In genomic region chr10:23158370-23158769, GRCh38 we compare ENCODE assay signal across 1 cellular context.
TF ChIP-seq lines count a peak whose summit lies in the region.

No MANE protein-coding gene starts in this region.

TF ChIP-seq in HepG2, 621 proteins besides CTCF, POLR2A, EP300 and RAD21 (continued from another document and continues in another):
- TF ChIP-seq AKNA (CRISPR knock-in tag; IDR thresholded peaks at IDR 0.05; ENCODE audit: borderline replicate concordance) (no peak), CENPT (CRISPR knock-in tag; IDR thresholded peaks at IDR 0.05; ENCODE audit: low read depth) (no peak), ZHX1 (CRISPR knock-in tag; IDR thresholded peaks at IDR 0.05; ENCODE audit: low read depth) (no peak), ZXDC (CRISPR knock-in tag; IDR thresholded peaks at IDR 0.05) (no peak), PCBP2 (optimal IDR thresholded peaks at IDR 0.05; ENCODE audit: low read depth, low read length, poor library complexity, severe bottlenecking) (no peak), ZNF770 (CRISPR knock-in tag; IDR thresholded peaks at IDR 0.05) (no peak), KLF9 (CRISPR knock-in tag; IDR thresholded peaks at IDR 0.05; ENCODE audit: low read depth) (no peak), ZNF362 (CRISPR knock-in tag; IDR thresholded peaks at IDR 0.05; ENCODE audit: borderline replicate concordance) (no peak), MTERF4 (CRISPR knock-in tag; IDR thresholded peaks at IDR 0.05) (no peak), STAG1 (CRISPR knock-in tag; IDR thresholded peaks at IDR 0.05) (peak; percentile 87), PLRG1 (conservative IDR thresholded peaks at IDR 0.05) (no peak), ZNF326 (CRISPR knock-in tag; IDR thresholded peaks at IDR 0.05; ENCODE audit: borderline replicate concordance) (no peak), GLMP (CRISPR knock-in tag; IDR thresholded peaks at IDR 0.05; ENCODE audit: borderline replicate concordance) (no peak), ZBTB37 (CRISPR knock-in tag; IDR thresholded peaks at IDR 0.05) (no peak), MED1 (CRISPR knock-in tag; IDR thresholded peaks at IDR 0.05) (peak; percentile 33; the same call in 1 of the 2 replicates), HNF1B (CRISPR knock-in tag; IDR thresholded peaks at IDR 0.05) (no peak), ZNF24 (IDR thresholded peaks at IDR 0.05) (0 out of 2 replicates have a peak, but pooled peaks have one; percentile 21), RBFOX2 (IDR thresholded peaks at IDR 0.05; ENCODE audit: low read depth, low read length) (no peak), ZNF710 (CRISPR knock-in tag; IDR thresholded peaks at IDR 0.05; ENCODE audit: borderline replicate concordance) (no peak)
